Comparison of ENCODE assay signal across 10 cellular contexts in genomic region chr2:6073260-6074141, GRCh38.
DNase-seq lines count a peak whose midpoint lies in the region; ATAC-seq and TF ChIP-seq lines count a peak whose summit lies in the region.
"Had no signal": no experiment of that assay in that cellular context is flagged by ENCODE, and none has a peak within 500 bp of the region (broad histone marks: within the 10 kb centered on the region; RNA-seq: fewer than 3 reads in every experiment).

No MANE protein-coding gene starts in this region.

- no peak for TF ChIP-seq POLR2A in suprapubic skin (IDR thresholded peaks at IDR 0.05)

- H3K9me3 ChIP-seq in iPS-20b (ENCODE audit: insufficient read depth, low read depth, low read length) (no peaks in the 10 kb centered on the region), suprapubic skin (no peaks in the 10 kb centered on the region)
- H3K9me3 ChIP-seq: heart left ventricle had no signal

- H3K27ac Mint-ChIP-seq in activated CD4-positive, alpha-beta T cell treated with anti-CD3 and anti-CD28 coated beads for 36 hours: no peak overlapping the region
- H3K27ac Mint-ChIP-seq: activated B cell treated with CpG ODN at 0.5 μM for 24 hours had no signal

- no peaks in the 10 kb centered on the region for H3K9me3 Mint-ChIP-seq in activated CD4-positive, alpha-beta T cell treated with anti-CD3 and anti-CD28 coated beads for 36 hours (ENCODE audit: low read depth)
- H3K9me3 Mint-ChIP-seq: activated B cell treated with CpG ODN at 0.5 μM for 24 hours had no signal

- intact Hi-C loops in activated CD4-positive, alpha-beta T cell treated with anti-CD3 and anti-CD28 coated beads for 36 hours (cut with DNase I, micrococcal nuclease): no loop called here

- H3K36me3 ChIP-seq in iPS-20b (ENCODE audit: insufficient read depth, low read depth, low read length) (no peaks in the 10 kb centered on the region), suprapubic skin (no peaks in the 10 kb centered on the region)
- H3K36me3 ChIP-seq: heart left ventricle had no signal

- WGBS in suprapubic skin: 65% methylated on average over 11 of the region's 11 CpGs

- POLR2A ChIA-PET in activated CD4-positive, alpha-beta T cell treated with anti-CD3 and anti-CD28 coated beads for 36 hours (lab: Charles Lee): no interaction called here

- no peak overlapping the region for H3K4me3 Mint-ChIP-seq in activated CD4-positive, alpha-beta T cell treated with anti-CD3 and anti-CD28 coated beads for 36 hours
- H3K4me3 Mint-ChIP-seq: activated B cell treated with CpG ODN at 0.5 μM for 24 hours had no signal

- no peaks in the 10 kb centered on the region for H3K4me1 Mint-ChIP-seq in activated CD4-positive, alpha-beta T cell treated with anti-CD3 and anti-CD28 coated beads for 36 hours
- H3K4me1 Mint-ChIP-seq: activated B cell treated with CpG ODN at 0.5 μM for 24 hours had no signal

- CTCF ChIA-PET in activated CD4-positive, alpha-beta T cell treated with anti-CD3 and anti-CD28 coated beads for 36 hours (lab: Charles Lee): no interaction called here

- H3K27ac ChIP-seq in iPS-20b (ENCODE audit: low read length) (no peak overlapping the region), suprapubic skin (no peak overlapping the region)

- no peak for TF ChIP-seq CTCF in suprapubic skin (IDR thresholded peaks at IDR 0.05)

- no peak for ATAC-seq in activated CD4-positive, alpha-beta T cell treated with anti-CD3 and anti-CD28 coated beads for 36 hours
- no peak for ATAC-seq in GM18520 (IDR thresholded peaks at IDR 0.05; ENCODE audit: unreplicated experiment)

- H3K27me3 ChIP-seq in iPS-20b (ENCODE audit: insufficient read depth, low read length) (no peaks in the 10 kb centered on the region), suprapubic skin (no peaks in the 10 kb centered on the region)

- peak overlapping the region; percentile 55; the same call in 1 of the 2 replicates for H3K9ac ChIP-seq in iPS-20b (ENCODE audit: low read depth, low read length)

- H3K36me3 Mint-ChIP-seq in activated CD4-positive, alpha-beta T cell treated with anti-CD3 and anti-CD28 coated beads for 36 hours (ENCODE audit: low read depth): no peaks in the 10 kb centered on the region

- H3K27me3 Mint-ChIP-seq in activated CD4-positive, alpha-beta T cell treated with anti-CD3 and anti-CD28 coated beads for 36 hours: no peaks in the 10 kb centered on the region
- H3K27me3 Mint-ChIP-seq: activated B cell treated with CpG ODN at 0.5 μM for 24 hours had no signal

- H3K4me1 ChIP-seq in iPS-20b (ENCODE audit: insufficient read depth, low read length) (peaks cover 42% of the 10 kb centered on the region; the same call in 1 of the 2 replicates), suprapubic skin (no peaks in the 10 kb centered on the region)
- H3K4me1 ChIP-seq: heart left ventricle had no signal

- no peak for TF ChIP-seq EP300 in suprapubic skin (IDR thresholded peaks at IDR 0.05)

- DNase-seq in activated CD4-positive, alpha-beta T cell treated with anti-CD3 and anti-CD28 coated beads for 36 hours: peak; percentile 4
- DNase-seq in activated CD4-positive, alpha-beta T cell treated with anti-CD3 and anti-CD28 coated beads for 4 hours: no peak
- DNase-seq in NCI-H82 treated with DMSO at 0.1 percent for 48 hours (lab: John Stamatoyannopoulos, UW; ENCODE audit: unreplicated experiment) (peak; percentile 61), superior temporal gyrus (ENCODE audit: extremely low spot score) (peak; percentile 63), suprapubic skin (ENCODE audit: low spot score in 2 of 2) (no peak), activated gamma-delta T cell (lab: John Stamatoyannopoulos, UW) (no peak)
- DNase-seq: activated B cell treated with CpG ODN at 0.5 μM for 24 hours had no signal

- H3K4me3 ChIP-seq in iPS-20b (ENCODE audit: low read length) (peak overlapping the region; percentile 14; the same call in 1 of the 2 replicates), suprapubic skin (no peak overlapping the region)

Comparison
In these comparisons a context has a peak if more than half of its experiments do, and no peak if none do; other contexts are left out.
1. DNase-seq: peak in activated CD4-positive, alpha-beta T cell treated with anti-CD3 and anti-CD28 coated beads for 36 hours (single experiment), NCI-H82 treated with DMSO at 0.1 percent for 48 hours (single experiment) and superior temporal gyrus (single experiment); none in activated CD4-positive, alpha-beta T cell treated with anti-CD3 and anti-CD28 coated beads for 4 hours (0 of 2), suprapubic skin (0 of 2) and activated gamma-delta T cell (single experiment).